ENCODE assay signal across 14 cellular contexts in genomic region chr4:88792821-88793220, GRCh38.
DNase-seq lines count a peak whose midpoint lies in the region; ATAC-seq and TF ChIP-seq lines count a peak whose summit lies in the region.
"Had no signal": no experiment of that assay in that cellular context is flagged by ENCODE, and none has a peak within 500 bp of the region (broad histone marks: within the 10 kb centered on the region; RNA-seq: fewer than 3 reads in every experiment).

No MANE protein-coding gene starts in this region.

- H3K4me1 ChIP-seq in trophoblast cell (ENCODE audit: control insufficient read depth in 1 of 2, insufficient read depth in 2 of 2, low read length in 2 of 2), result no peaks in the 10 kb centered on the region

- H3K79me2 ChIP-seq in trophoblast cell (ENCODE audit: control insufficient read depth, insufficient read depth, low read length, poor library complexity), result no peaks in the 10 kb centered on the region

- no peaks in the 10 kb centered on the region for H3K9me3 Mint-ChIP-seq in Calu3 (ENCODE audit: low read depth, unreplicated experiment)
- H3K9me3 Mint-ChIP-seq: stimulated activated naive CD8-positive, alpha-beta T cell treated with anti-CD3 and anti-CD28 coated beads, Interleukin-15, amount 100 ng/mL, for 72 hours; T-helper 1 cell treated with Interleukin-12 subunit alpha and Interleukin-12 subunit beta and Interleukin-4 antibody, amounts not matched to agents 30 μg/mL and 1 μg/mL, for 36 hours had no signal

- BruUV-seq in Calu3 (replicated peaks; lab: Mats Ljungman, UMichigan), result no TSS peak

- H3K4ac ChIP-seq in trophoblast cell (ENCODE audit: low read depth, low read length), result no peak overlapping the region

- H4K91ac ChIP-seq in trophoblast cell (ENCODE audit: low read depth, low read length), result no peak overlapping the region

- H3K18ac ChIP-seq in trophoblast cell (ENCODE audit: low read length), result no peak overlapping the region

- DNase-seq in Calu3, result no peak
- DNase-seq in SK-N-MC (ENCODE audit: low read depth, low spot score), result no peak
- DNase-seq in epithelial cell of prostate (ENCODE audit: low read depth, low spot score), result no peak
- peak; percentile 12 to 65 for DNase-seq in trophoblast cell
- no peak for DNase-seq in 8988T
- DNase-seq in WERI-Rb-1, result no peak
- DNase-seq: NCI-H187 treated with DMSO at 0.1 percent for 48 hours; stimulated activated CD4-positive, alpha-beta T cell treated with anti-CD3 and anti-CD28 coated beads, Interleukin-2, amount 100 ng/mL, for 24 hours had no signal

- H2AK5ac ChIP-seq in trophoblast cell (ENCODE audit: low read length), result no peak overlapping the region

- H2BK120ac ChIP-seq in trophoblast cell (ENCODE audit: insufficient read depth, low read length, poor library complexity), result no peak overlapping the region

- no peak overlapping the region for H3K14ac ChIP-seq in trophoblast cell (ENCODE audit: low read length)

- TF ChIP-seq CTCF in Calu3 (IDR thresholded peaks at IDR 0.05; ENCODE audit: unreplicated experiment) (no peak), WERI-Rb-1 (IDR thresholded peaks at IDR 0.05; ENCODE audit: low read depth, low read length) (no peak)

- H3K27ac ChIP-seq in SK-N-MC (peak overlapping the region; percentile 74), epithelial cell of prostate (peak overlapping the region; percentile 79), trophoblast cell (ENCODE audit: low read depth, low read length) (peak overlapping the region; percentile 71), WERI-Rb-1 (no peak overlapping the region)

- no peak for ATAC-seq in HG02571 (IDR thresholded peaks at IDR 0.05; ENCODE audit: unreplicated experiment)
- ATAC-seq in HG03175 (IDR thresholded peaks at IDR 0.05; ENCODE audit: unreplicated experiment), result no peak
- ATAC-seq: HepG2 had no signal

- CTCF ChIA-PET in Calu3 (lab: Charles Lee), result interaction anchor here (0.5 kb wide), 1 partner anchor 12 kb away, joined by 3 read pairs; no protein-coding TSS in a partner anchor

- intact Hi-C loops in Calu3 (cut with micrococcal nuclease; ENCODE audit: unreplicated experiment), result loop anchor here (5.0 kb wide), 2 partner anchors 36 to 56 kb away; no protein-coding TSS in a partner anchor

- H3K79me1 ChIP-seq in trophoblast cell (ENCODE audit: low read length), result peaks cover 2% of the 10 kb centered on the region

- H3K9me3 ChIP-seq in SK-N-MC (ENCODE audit: low read depth, low read length) (peaks cover 4% of the 10 kb centered on the region; the same call in 1 of the 2 replicates), trophoblast cell (ENCODE audit: insufficient read depth, low read depth, low read length) (no peaks in the 10 kb centered on the region), WERI-Rb-1 (ENCODE audit: severe bottlenecking) (no peaks in the 10 kb centered on the region)

- H2BK12ac ChIP-seq in trophoblast cell (ENCODE audit: low read length), result no peak overlapping the region

- H3K4me3 ChIP-seq in SK-N-MC (no peak overlapping the region), trophoblast cell (ENCODE audit: low read depth, low read length) (no peak overlapping the region), WERI-Rb-1 (ENCODE audit: low read depth, low read length) (no peak overlapping the region)

- H3K9ac ChIP-seq in SK-N-MC (ENCODE audit: insufficient read length), result no peak overlapping the region
- no peak overlapping the region for H3K9ac ChIP-seq in trophoblast cell (ENCODE audit: low read length)

- H2AFZ ChIP-seq in trophoblast cell (ENCODE audit: insufficient read depth, low read length, poor library complexity), result no peak overlapping the region

- H3K4me2 ChIP-seq in trophoblast cell (ENCODE audit: low read length), result no peak overlapping the region

- no peak overlapping the region for H3K23ac ChIP-seq in trophoblast cell (ENCODE audit: low read length)

- WGBS in trophoblast cell (ENCODE audit: extremely low coverage, insufficient coverage, insufficient read length), result no CpG with 5 or more reads among the region's 1 CpG

- H3K36me3 ChIP-seq in SK-N-MC (ENCODE audit: insufficient read depth, low read length), result peaks cover 6% of the 10 kb centered on the region
- peaks cover 0 to 2% of the 10 kb centered on the region in 2 experiments for H3K36me3 ChIP-seq in trophoblast cell (ENCODE audit: control insufficient read depth in 1 of 2, insufficient read depth in 2 of 2, low read length in 2 of 2)
- H3K36me3 ChIP-seq in WERI-Rb-1, result no peaks in the 10 kb centered on the region

- H3K27me3 ChIP-seq in trophoblast cell (ENCODE audit: insufficient read depth, low read length), result no peaks in the 10 kb centered on the region
- H3K27me3 ChIP-seq in WERI-Rb-1 (ENCODE audit: insufficient read depth, low read depth, severe bottlenecking), result no peaks in the 10 kb centered on the region

- peaks cover 31% of the 10 kb centered on the region for H3K4me1 Mint-ChIP-seq in Calu3 (ENCODE audit: low read depth, unreplicated experiment)
- H3K4me1 Mint-ChIP-seq: nephron had no signal

- no peak overlapping the region for H3K4me3 Mint-ChIP-seq in Calu3 (ENCODE audit: low read depth, unreplicated experiment)
- H3K4me3 Mint-ChIP-seq: nephron had no signal

- H2BK5ac ChIP-seq in trophoblast cell (ENCODE audit: low read depth, low read length, poor library complexity), result no peak overlapping the region

- no peak overlapping the region for H4K12ac ChIP-seq in trophoblast cell (ENCODE audit: low read depth, low read length)

- peaks cover 7% of the 10 kb centered on the region for H3K36me3 Mint-ChIP-seq in Calu3 (ENCODE audit: insufficient read depth, unreplicated experiment)

- no peaks in the 10 kb centered on the region for H3K27me3 Mint-ChIP-seq in Calu3 (ENCODE audit: unreplicated experiment)

- H4K8ac ChIP-seq in trophoblast cell (ENCODE audit: low read depth, low read length), result no peak overlapping the region

- peak overlapping the region; percentile 43 for H3K27ac Mint-ChIP-seq in Calu3 (ENCODE audit: unreplicated experiment)
- H3K27ac Mint-ChIP-seq: T-helper 1 cell treated with Interleukin-12 subunit alpha and Interleukin-12 subunit beta and Interleukin-4 antibody, amounts not matched to agents 30 μg/mL and 1 μg/mL, for 36 hours had no signal

Comparison
In these comparisons a context has a peak if more than half of its experiments do, and no peak if none do; other contexts are left out.
1. DNase-seq: peak in trophoblast cell (2 of 2); none in Calu3 (single experiment), SK-N-MC (single experiment), epithelial cell of prostate (single experiment), 8988T (single experiment) and WERI-Rb-1 (single experiment).